In the genomic region with DNA sequence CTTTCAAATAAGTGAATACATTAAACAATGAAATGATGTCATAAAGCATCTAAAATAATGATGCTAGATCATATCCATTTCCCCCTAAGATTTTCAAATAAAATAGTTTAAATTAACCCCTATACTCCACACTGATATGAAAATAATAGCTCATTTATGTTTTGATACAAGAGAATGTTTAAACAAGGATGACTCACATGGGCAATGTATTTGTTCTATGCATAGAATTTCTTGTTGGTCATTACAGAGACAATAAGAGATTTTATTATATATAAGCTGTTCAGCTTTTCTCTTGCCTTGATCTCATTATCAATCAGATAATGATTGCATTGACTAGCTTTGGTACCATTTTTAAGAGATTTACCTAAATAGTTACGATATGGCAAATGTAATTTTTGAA, we compare ENCODE assay signal across 18 cellular contexts.
DNase-seq lines count a peak whose midpoint lies in the region; TF ChIP-seq lines count a peak whose summit lies in the region.
"Had no signal": no experiment of that assay in that cellular context is flagged by ENCODE, and none has a peak within 500 bp of the region (broad histone marks: within the 10 kb centered on the region; RNA-seq: fewer than 3 reads in every experiment).

No MANE protein-coding gene starts in this region.

- in situ Hi-C loops in brain microvascular endothelial cell (cut with HindIII; ENCODE audit: low pct_ligation_motif_present, low sequenced_read_pairs) = no loop called here

- H3K27ac Mint-ChIP-seq in endodermal cell (no peak overlapping the region), nephron (peak overlapping the region; percentile 23 to 41 (median 24))
- H3K27ac Mint-ChIP-seq: CD4-positive, CD25-positive, alpha-beta regulatory T cell; HFFc6 had no signal

- H3K27me3 Mint-ChIP-seq in endodermal cell (ENCODE audit: insufficient read depth) (no peaks in the 10 kb centered on the region), nephron (ENCODE audit: low read depth) (peaks cover 3% of the 10 kb centered on the region)
- H3K27me3 Mint-ChIP-seq: CD4-positive, CD25-positive, alpha-beta regulatory T cell had no signal

- no peak overlapping the region for H3K27ac ChIP-seq in endodermal cell (ENCODE audit: low read depth, low read length)
- no peak overlapping the region for H3K27ac ChIP-seq in brain microvascular endothelial cell
- H3K27ac ChIP-seq: BLaER1 treated with 17β-estradiol and CSF1 and Interleukin-3, amounts not matched to agents 10 nM and 100 nM; HL-60 had no signal

- H3K36me3 Mint-ChIP-seq in endodermal cell (ENCODE audit: low read depth) (peaks cover 14% of the 10 kb centered on the region), nephron (ENCODE audit: low read depth) (peaks cover 28% of the 10 kb centered on the region)
- H3K36me3 Mint-ChIP-seq: CD4-positive, CD25-positive, alpha-beta regulatory T cell had no signal

- H3K4me1 ChIP-seq in endodermal cell (ENCODE audit: control insufficient read depth, insufficient read depth, low read length) = peaks cover 11% of the 10 kb centered on the region
- H3K4me1 ChIP-seq: BLaER1 treated with 17β-estradiol and CSF1 and Interleukin-3, amounts not matched to agents 10 nM and 100 nM; HAP-1 had no signal

- H3K4me3 ChIP-seq in endodermal cell (ENCODE audit: low read length) (peak overlapping the region; percentile 81), brain microvascular endothelial cell (ENCODE audit: low read depth, low read length) (no peak overlapping the region)
- H3K4me3 ChIP-seq: BLaER1 treated with 17β-estradiol and CSF1 and Interleukin-3, amounts not matched to agents 10 nM and 100 nM; HAP-1 had no signal

- H3K9ac ChIP-seq in endodermal cell (ENCODE audit: extremely low read depth, low read length, poor library complexity, severe bottlenecking) = no peak overlapping the region
- H3K9ac ChIP-seq: BLaER1 treated with 17β-estradiol and CSF1 and Interleukin-3, amounts not matched to agents 10 nM and 100 nM had no signal

- TF ChIP-seq CTCF in endodermal cell (conservative IDR thresholded peaks at IDR 0.05) (no peak), nephron (IDR thresholded peaks at IDR 0.05; ENCODE audit: unreplicated experiment in 3 of 3) (no peak), brain microvascular endothelial cell (IDR thresholded peaks at IDR 0.05; ENCODE audit: low read depth, low read length, missing control alignments) (no peak)

- H3K4me1 Mint-ChIP-seq in endodermal cell (peaks cover 49% of the 10 kb centered on the region), nephron (no peaks in the 10 kb centered on the region)
- H3K4me1 Mint-ChIP-seq: CD4-positive, CD25-positive, alpha-beta regulatory T cell had no signal

- H3K4me3 Mint-ChIP-seq in endodermal cell (peak overlapping the region; percentile 75), nephron (no peak overlapping the region)
- H3K4me3 Mint-ChIP-seq: CD4-positive, CD25-positive, alpha-beta regulatory T cell; HFFc6 had no signal

- H3K9me3 Mint-ChIP-seq in endodermal cell = peaks cover 4% of the 10 kb centered on the region
- H3K9me3 Mint-ChIP-seq in nephron = peaks cover 9% of the 10 kb centered on the region
- H3K9me3 Mint-ChIP-seq: HFFc6 had no signal

- WGBS in endodermal cell (ENCODE audit: insufficient coverage in 1 of 2, insufficient read length in 1 of 2), 2 experiments = 86% methylated on average over 1 of the region's 1 CpG; no CpG with 5 or more reads in 1 of the 2 experiments

- H3K9me3 ChIP-seq in endodermal cell (ENCODE audit: control insufficient read depth, low read length) = peaks cover 7% of the 10 kb centered on the region
- H3K9me3 ChIP-seq: BLaER1 treated with 17β-estradiol and CSF1 and Interleukin-3, amounts not matched to agents 10 nM and 100 nM; HAP-1 had no signal

- H3K36me3 ChIP-seq in endodermal cell (ENCODE audit: control insufficient read depth, insufficient read depth, low read length) (no peaks in the 10 kb centered on the region), brain microvascular endothelial cell (replicated peaks) (no peaks in the 10 kb centered on the region)
- H3K36me3 ChIP-seq: BLaER1 treated with 17β-estradiol and CSF1 and Interleukin-3, amounts not matched to agents 10 nM and 100 nM; HAP-1 had no signal

- H3K27me3 ChIP-seq in endodermal cell (ENCODE audit: control insufficient read depth, insufficient read depth, low read length, poor library complexity, severe bottlenecking) (no peaks in the 10 kb centered on the region), brain microvascular endothelial cell (replicated peaks) (no peaks in the 10 kb centered on the region)
- H3K27me3 ChIP-seq: BLaER1 treated with 17β-estradiol and CSF1 and Interleukin-3, amounts not matched to agents 10 nM and 100 nM had no signal

- DNase-seq in DMS53 (lab: John Stamatoyannopoulos, UW) (peak; percentile 57), HT-29 (ENCODE audit: low spot score) (peak; percentile 44), endodermal cell (no peak), NCI-H2196 (lab: John Stamatoyannopoulos, UW; ENCODE audit: unreplicated experiment) (no peak), NCI-H526 treated with DMSO at 0.1 percent for 48 hours (lab: John Stamatoyannopoulos, UW) (no peak), brain microvascular endothelial cell (no peak)
- DNase-seq: 8988T; ACHN; CD4-positive, CD25-positive, alpha-beta regulatory T cell; DMS79 treated with DMSO at 0.1 percent for 48 hours; EL; GDM1; HFFc6; IMR-90 had no signal

Comparison
In these comparisons a context has a peak if more than half of its experiments do, and no peak if none do; other contexts are left out.
1. DNase-seq: peak in DMS53 (single experiment) and HT-29 (single experiment); none in endodermal cell (single experiment), NCI-H2196 (single experiment), NCI-H526 treated with DMSO at 0.1 percent for 48 hours (single experiment) and brain microvascular endothelial cell (single experiment).